11 cellular contexts compared by ENCODE assay signal in genomic region chr12:47378222-47378582, GRCh38.
DNase-seq lines count a peak whose midpoint lies in the region; ATAC-seq and TF ChIP-seq lines count a peak whose summit lies in the region.
"Had no signal": no experiment of that assay in that cellular context is flagged by ENCODE, and none has a peak within 500 bp of the region (broad histone marks: within the 10 kb centered on the region; RNA-seq: fewer than 3 reads in every experiment).

No MANE protein-coding gene starts in this region.

- CTCF ChIA-PET in AG04450 (lab: Charles Lee): no interaction called here

- H3K4me2 ChIP-seq in fibroblast of lung (ENCODE audit: extremely low read depth, insufficient read depth, low read length): no peak overlapping the region

- H3K4me1 ChIP-seq in Peyer's patch: no peaks in the 10 kb centered on the region
- H3K4me1 ChIP-seq in fibroblast of lung (ENCODE audit: control insufficient read depth, extremely low read depth, insufficient read depth, low read length): no peaks in the 10 kb centered on the region
- H3K4me1 ChIP-seq in psoas muscle: peaks cover 5% of the 10 kb centered on the region
- H3K4me1 ChIP-seq: colonic mucosa had no signal

- H3K79me2 ChIP-seq in fibroblast of lung (ENCODE audit: control insufficient read depth, insufficient read depth, low read length): no peaks in the 10 kb centered on the region

- H3K4me1 Mint-ChIP-seq in T-helper 2 cell treated with Interferon-gamma antibody and Interleukin-4, amounts not matched to agents 5 μg/mL and 100 μg/mL, for 36 hours (ENCODE audit: low read depth): peaks cover 23% of the 10 kb centered on the region

- H3K27me3 ChIP-seq in AG04450 (ENCODE audit: control insufficient read depth, insufficient read depth, low read length): no peaks in the 10 kb centered on the region
- H3K27me3 ChIP-seq in Peyer's patch: no peaks in the 10 kb centered on the region
- no peaks in the 10 kb centered on the region for H3K27me3 ChIP-seq in fibroblast of lung (ENCODE audit: control insufficient read depth, insufficient read depth, low read length)
- H3K27me3 ChIP-seq in psoas muscle (ENCODE audit: insufficient read depth in 3 of 3, low read length in 2 of 3): no peaks in the 10 kb centered on the region
- H3K27me3 ChIP-seq: colonic mucosa had no signal

- H3K9ac ChIP-seq in fibroblast of lung (ENCODE audit: insufficient read depth, low read length): no peak overlapping the region

- H3K9me3 ChIP-seq in AG04450 (ENCODE audit: control insufficient read depth, insufficient read depth, low read length) (no peaks in the 10 kb centered on the region), Peyer's patch (no peaks in the 10 kb centered on the region), fibroblast of lung (ENCODE audit: control insufficient read depth, insufficient read depth, low read depth, low read length) (no peaks in the 10 kb centered on the region), psoas muscle (no peaks in the 10 kb centered on the region)
- H3K9me3 ChIP-seq: colonic mucosa had no signal

- no peak for TF ChIP-seq POLR2A in Peyer's patch (IDR thresholded peaks at IDR 0.05)

- ATAC-seq in psoas muscle: peak in 1 of 4 donors; percentile 20

- POLR2A ChIA-PET in AG04450 (lab: Yijun Ruan, JAX): interaction anchor here (0.8 kb wide), 1 partner anchor 298 kb away, joined by 3 read pairs; the partner anchor contains the start of genes AMIGO2 and PCED1B

- no peak overlapping the region for H3K4me3 Mint-ChIP-seq in T-helper 2 cell treated with Interferon-gamma antibody and Interleukin-4, amounts not matched to agents 5 μg/mL and 100 μg/mL, for 36 hours
- H3K4me3 Mint-ChIP-seq: memory B cell had no signal

- peaks cover 21% of the 10 kb centered on the region for H3K9me3 Mint-ChIP-seq in T-helper 2 cell treated with Interferon-gamma antibody and Interleukin-4, amounts not matched to agents 5 μg/mL and 100 μg/mL, for 36 hours

- no peaks in the 10 kb centered on the region for H3K36me3 ChIP-seq in Peyer's patch
- no peaks in the 10 kb centered on the region for H3K36me3 ChIP-seq in fibroblast of lung (ENCODE audit: control insufficient read depth, insufficient read depth, low read length)
- H3K36me3 ChIP-seq in psoas muscle (ENCODE audit: insufficient read depth in 1 of 2, low read depth in 1 of 2): no peaks in the 10 kb centered on the region
- H3K36me3 ChIP-seq: colonic mucosa had no signal

- 42 to 68% (median 52%) methylated on average over 3 of the region's 3 CpGs for WGBS in psoas muscle, 3 donors

- H3K27ac ChIP-seq in AG04450 (ENCODE audit: low read depth, low read length): peak overlapping the region; percentile 73
- H3K27ac ChIP-seq in Peyer's patch: peak overlapping the region; percentile 33 to 52 (median 50)
- peak overlapping the region; percentile 27 for H3K27ac ChIP-seq in fibroblast of lung (ENCODE audit: insufficient read depth, low read length)
- H3K27ac ChIP-seq in psoas muscle: peak overlapping the region; percentile 64

- H3K4me3 ChIP-seq in AG04450 (ENCODE audit: low read depth, low read length) (no peak overlapping the region), Peyer's patch (no peak overlapping the region), fibroblast of lung (replicated peaks in 1 of 4; ENCODE audit: control extremely low read depth in 1 of 4, insufficient read depth in 1 of 4, low read depth in 3 of 4, low read length in 4 of 4) (no peak overlapping the region), psoas muscle (no peak overlapping the region)
- H3K4me3 ChIP-seq: colonic mucosa had no signal

- TF ChIP-seq CTCF in AG04450 (IDR thresholded peaks at IDR 0.05; ENCODE audit: low read depth, low read length) (no peak), Peyer's patch (IDR thresholded peaks at IDR 0.05) (no peak), fibroblast of lung (conservative IDR thresholded peaks at IDR 0.05 in 1 of 2, IDR thresholded peaks at IDR 0.05 in 1 of 2; ENCODE audit: low read depth in 1 of 2, low read length in 2 of 2) (no peak), psoas muscle (IDR thresholded peaks at IDR 0.05) (no peak)

- H2AFZ ChIP-seq in fibroblast of lung (ENCODE audit: low read length): no peak overlapping the region

- no peaks in the 10 kb centered on the region for H3K27me3 Mint-ChIP-seq in T-helper 2 cell treated with Interferon-gamma antibody and Interleukin-4, amounts not matched to agents 5 μg/mL and 100 μg/mL, for 36 hours (ENCODE audit: low read depth)
- H3K27me3 Mint-ChIP-seq: memory B cell had no signal

- no peaks in the 10 kb centered on the region for H4K20me1 ChIP-seq in fibroblast of lung (ENCODE audit: control insufficient read depth, extremely low read depth, insufficient read depth, low read length)

- intact Hi-C loops in psoas muscle (cut with DNase I): no loop called here

- H3K36me3 Mint-ChIP-seq in T-helper 2 cell treated with Interferon-gamma antibody and Interleukin-4, amounts not matched to agents 5 μg/mL and 100 μg/mL, for 36 hours (ENCODE audit: low read depth): peaks cover 9% of the 10 kb centered on the region

- DNase-seq in AG04450 (ENCODE audit: low read depth, low spot score) (no peak), Peyer's patch (no peak), fibroblast of lung (ENCODE audit: low read depth in 2 of 2) (peak in 1 of 2 donors; percentile 63), psoas muscle (no peak), NCI-H2029 treated with DMSO at 0.1 percent for 48 hours (lab: John Stamatoyannopoulos, UW) (no peak), NCI-H2227 treated with DMSO at 0.1 percent for 48 hours (lab: John Stamatoyannopoulos, UW) (no peak)
- no peak for DNase-seq in effector CD8-positive, alpha-beta T cell (lab: John Stamatoyannopoulos, UW)
- no peak for DNase-seq in T-helper 2 cell treated with Interferon-gamma antibody and Interleukin-4, amounts not matched to agents 5 μg/mL and 100 μg/mL, for 36 hours (ENCODE audit: low spot score)
- DNase-seq: GF-D8 had no signal

- no peak overlapping the region for H3K27ac Mint-ChIP-seq in T-helper 2 cell treated with Interferon-gamma antibody and Interleukin-4, amounts not matched to agents 5 μg/mL and 100 μg/mL, for 36 hours
- H3K27ac Mint-ChIP-seq: memory B cell had no signal
